8 cellular contexts compared by ENCODE assay signal in genomic region chr1:108199781-108200626, GRCh38. TPM values are rescaled to one million over a fixed set of nuclear protein-coding genes. Genes with fewer than 3 reads are reported as not detected.
DNase-seq lines count a peak whose midpoint lies in the region; ATAC-seq and TF ChIP-seq lines count a peak whose summit lies in the region.

SLC25A24 (minus strand) TSS chr1:108200343; CDS start chr1:108200138, 205 bp downstream.

- TF ChIP-seq CTCF in fibroblast of mammary gland (conservative IDR thresholded peaks at IDR 0.05; ENCODE audit: control insufficient read depth, insufficient read depth, low read depth, low read length) (no peak), natural killer cell (IDR thresholded peaks at IDR 0.05) (no peak)

- peak; percentile 86 for ATAC-seq in GM19467 (IDR thresholded peaks at IDR 0.05; ENCODE audit: unreplicated experiment)
- peak; percentile 89 to 97 (median 91) for ATAC-seq in natural killer cell

- peak within 1 kb of the TSS; percentile 89 for H3K4me3 Mint-ChIP-seq in activated T-helper 2 cell treated with anti-CD3 and anti-CD28 coated beads, Interferon-gamma antibody, Interleukin-2, Interleukin-4, amounts not matched to agents 10 μg/mL and 5 μg/mL and 100 μg/mL, durations not matched to agents 14 hours and 24 hours and 36 hours (ENCODE audit: low read depth)
- peak within 1 kb of the TSS; percentile 92 for H3K4me3 Mint-ChIP-seq in natural killer cell

- peaks cover 41% of the 10 kb centered on the region for H3K36me3 Mint-ChIP-seq in activated T-helper 2 cell treated with anti-CD3 and anti-CD28 coated beads, Interferon-gamma antibody, Interleukin-2, Interleukin-4, amounts not matched to agents 10 μg/mL and 5 μg/mL and 100 μg/mL, durations not matched to agents 14 hours and 24 hours and 36 hours (ENCODE audit: low read depth)
- no peaks in the 10 kb centered on the region for H3K36me3 Mint-ChIP-seq in natural killer cell

- peaks cover 12% of the 10 kb centered on the region for H3K9me3 Mint-ChIP-seq in activated T-helper 2 cell treated with anti-CD3 and anti-CD28 coated beads, Interferon-gamma antibody, Interleukin-2, Interleukin-4, amounts not matched to agents 10 μg/mL and 5 μg/mL and 100 μg/mL, durations not matched to agents 14 hours and 24 hours and 36 hours
- peaks cover 0 to 2% of the 10 kb centered on the region in 2 donors for H3K9me3 Mint-ChIP-seq in natural killer cell

- peak within 1 kb of the TSS; percentile 75 for H3K27ac Mint-ChIP-seq in activated T-helper 2 cell treated with anti-CD3 and anti-CD28 coated beads, Interferon-gamma antibody, Interleukin-2, Interleukin-4, amounts not matched to agents 10 μg/mL and 5 μg/mL and 100 μg/mL, durations not matched to agents 14 hours and 24 hours and 36 hours
- peak within 1 kb of the TSS; percentile 75 to 89 for H3K27ac Mint-ChIP-seq in natural killer cell

- peaks cover 37% of the 10 kb centered on the region for H3K4me1 Mint-ChIP-seq in activated T-helper 2 cell treated with anti-CD3 and anti-CD28 coated beads, Interferon-gamma antibody, Interleukin-2, Interleukin-4, amounts not matched to agents 10 μg/mL and 5 μg/mL and 100 μg/mL, durations not matched to agents 14 hours and 24 hours and 36 hours (ENCODE audit: low read depth)
- H3K4me1 Mint-ChIP-seq in natural killer cell: peaks cover 34 to 37% of the 10 kb centered on the region in 2 donors

- intact Hi-C loops in activated T-helper 2 cell treated with anti-CD3 and anti-CD28 coated beads, Interferon-gamma antibody, Interleukin-2, Interleukin-4, amounts not matched to agents 10 μg/mL and 5 μg/mL and 100 μg/mL, durations not matched to agents 14 hours and 24 hours and 36 hours (cut with micrococcal nuclease): loop anchor here (5.0 kb wide), 2 partner anchors 413 to 442 kb away; no protein-coding TSS in a partner anchor
- intact Hi-C loops in natural killer cell (cut with micrococcal nuclease): loop anchor here (5.0 to 10.0 kb wide), 2 partner anchors 418 to 445 kb away; no protein-coding TSS in a partner anchor

- peaks cover 6% of the 10 kb centered on the region for H3K27me3 Mint-ChIP-seq in activated T-helper 2 cell treated with anti-CD3 and anti-CD28 coated beads, Interferon-gamma antibody, Interleukin-2, Interleukin-4, amounts not matched to agents 10 μg/mL and 5 μg/mL and 100 μg/mL, durations not matched to agents 14 hours and 24 hours and 36 hours (ENCODE audit: low read depth)
- H3K27me3 Mint-ChIP-seq in natural killer cell (ENCODE audit: low read depth in 2 of 2): peaks cover 0 to 15% of the 10 kb centered on the region in 2 donors

- peak within 1 kb of the TSS; percentile 86 for H3K4me3 ChIP-seq in fibroblast of mammary gland (ENCODE audit: control insufficient read depth, low read depth, low read length)

- DNase-seq in COLO668 (lab: John Stamatoyannopoulos, UW; ENCODE audit: unreplicated experiment) (peak; percentile 91), HT1080 (ENCODE audit: low read depth) (peak; percentile 85), RKO (ENCODE audit: low spot score) (peak; percentile 83), fibroblast of mammary gland (ENCODE audit: low read depth) (peak; percentile 62), natural killer cell (peak; percentile 53)
- DNase-seq in activated T-helper 2 cell treated with anti-CD3 and anti-CD28 coated beads, Interferon-gamma antibody, Interleukin-2, Interleukin-4, amounts not matched to agents 10 μg/mL and 5 μg/mL and 100 μg/mL, durations not matched to agents 14 hours and 24 hours and 36 hours (ENCODE audit: low spot score): peak; percentile 84
- peak; percentile 71 for DNase-seq in stimulated activated naive CD4-positive, alpha-beta T cell treated with Interleukin-2 at 50 U/mL for 16 hours (lab: John Stamatoyannopoulos, UW)

RNA-seq across cellular contexts. Expression of gene SLC25A24, which starts in this region (rescaled TPM):
- total RNA-seq in HT1080 (2014; rRNA removed; shearing (Covaris generic)): 25.9 and 32.7 TPM in 2 replicates
- 34.0 and 42.5 TPM in 2 replicates for polyA plus RNA-seq in HT1080 (2015; cell fraction: cytosol; rRNA removed)
- 33.7 and 34.9 TPM in 2 replicates for polyA plus RNA-seq in HT1080 (2015; cell fraction: nucleus; rRNA removed)
- 27.5 and 28.0 TPM in 2 replicates for total RNA-seq in activated T-helper 2 cell treated with anti-CD3 and anti-CD28 coated beads, Interferon-gamma antibody, Interleukin-2, Interleukin-4, amounts not matched to agents 10 μg/mL and 5 μg/mL and 100 μg/mL, durations not matched to agents 14 hours and 24 hours and 36 hours
- 10 to 100 TPM in 2 of 3 donors, 1 to 10 TPM in 1; 7.6 to 11.5 (median 11.3) TPM for total RNA-seq in natural killer cell

Comparison
In these comparisons a context has a peak if more than half of its experiments do, and no peak if none do; other contexts are left out.
1. Peak in every context shown above with its lines: DNase-seq, ATAC-seq and H3K4me3 ChIP-seq.